ENCODE assay signal across 29 cellular contexts in genomic region chr2:179686069-179686468, GRCh38.
"Had no signal": no experiment of that assay in that cellular context is flagged by ENCODE, and none has a peak within 500 bp of the region (broad histone marks: within the 10 kb centered on the region; RNA-seq: fewer than 3 reads in every experiment).

No MANE protein-coding gene starts in this region.

- H3K4me3 Mint-ChIP-seq: dendritic cell treated with granulocyte-macrophage colony-stimulating factor and Interleukin-4, amounts not matched to agents 40 ng/mL and 50 ng/mL, for 4 days; effector memory CD8-positive, alpha-beta T cell; endodermal cell had no signal

- H3K9me3 Mint-ChIP-seq: dendritic cell treated with granulocyte-macrophage colony-stimulating factor and Interleukin-4, amounts not matched to agents 40 ng/mL and 50 ng/mL, for 4 days had no signal

- ATAC-seq: effector memory CD8-positive, alpha-beta T cell; esophagus mucosa; heart left ventricle; heart right ventricle had no signal

- FAIRE-seq: colon, endometrium, endothelial cell of umbilical vein, frontal cortex had no signal

- H3K9me3 ChIP-seq: colonic mucosa, esophagus muscularis mucosa, esophagus squamous epithelium, gastrocnemius medialis, gastroesophageal sphincter, heart left ventricle, heart right ventricle had no signal

- H3K4me3 ChIP-seq: colonic mucosa, coronary artery, dorsolateral prefrontal cortex, esophagus muscularis mucosa, esophagus squamous epithelium, gastrocnemius medialis, gastroesophageal sphincter, heart left ventricle, heart right ventricle had no signal

- H3K27ac Mint-ChIP-seq: dendritic cell treated with granulocyte-macrophage colony-stimulating factor and Interleukin-4, amounts not matched to agents 40 ng/mL and 50 ng/mL, for 4 days; effector memory CD8-positive, alpha-beta T cell; endodermal cell had no signal

- H3K27me3 ChIP-seq: colonic mucosa, dorsolateral prefrontal cortex, esophagus muscularis mucosa, esophagus squamous epithelium, foreskin keratinocyte, gastrocnemius medialis, gastroesophageal sphincter, heart left ventricle, heart right ventricle had no signal

- H3K27ac ChIP-seq: colonic mucosa, coronary artery, dorsolateral prefrontal cortex, epithelial cell of prostate, esophagus muscularis mucosa, esophagus squamous epithelium, foreskin keratinocyte, gastrocnemius medialis, gastroesophageal sphincter, heart left ventricle, heart right ventricle had no signal

- DNase-seq: colonic mucosa; cortex of kidney; dermis blood vessel endothelial cell; dorsolateral prefrontal cortex; effector CD4-positive, alpha-beta T cell; effector CD8-positive, alpha-beta T cell; effector memory CD4-positive, alpha-beta T cell; effector memory CD8-positive, alpha-beta T cell; endodermal cell; erythroblast; esophagus squamous epithelium; foreskin fibroblast; foreskin keratinocyte; foreskin melanocyte; gastrocnemius medialis; glutamatergic neuron; head of caudate nucleus; heart left ventricle; heart right ventricle had no signal

- H3K4me1 ChIP-seq: colonic mucosa, esophagus muscularis mucosa, esophagus squamous epithelium, foreskin keratinocyte, gastrocnemius medialis, gastroesophageal sphincter, heart left ventricle, heart right ventricle had no signal

- H3K36me3 ChIP-seq: colonic mucosa, esophagus muscularis mucosa, esophagus squamous epithelium, gastrocnemius medialis, gastroesophageal sphincter, heart left ventricle, heart right ventricle had no signal

- H3K4me1 Mint-ChIP-seq: endodermal cell had no signal

- H3K27me3 Mint-ChIP-seq: dendritic cell treated with granulocyte-macrophage colony-stimulating factor and Interleukin-4, amounts not matched to agents 40 ng/mL and 50 ng/mL, for 4 days; effector memory CD8-positive, alpha-beta T cell had no signal
